ENCODE assay signal across 11 cellular contexts in the genomic region with DNA sequence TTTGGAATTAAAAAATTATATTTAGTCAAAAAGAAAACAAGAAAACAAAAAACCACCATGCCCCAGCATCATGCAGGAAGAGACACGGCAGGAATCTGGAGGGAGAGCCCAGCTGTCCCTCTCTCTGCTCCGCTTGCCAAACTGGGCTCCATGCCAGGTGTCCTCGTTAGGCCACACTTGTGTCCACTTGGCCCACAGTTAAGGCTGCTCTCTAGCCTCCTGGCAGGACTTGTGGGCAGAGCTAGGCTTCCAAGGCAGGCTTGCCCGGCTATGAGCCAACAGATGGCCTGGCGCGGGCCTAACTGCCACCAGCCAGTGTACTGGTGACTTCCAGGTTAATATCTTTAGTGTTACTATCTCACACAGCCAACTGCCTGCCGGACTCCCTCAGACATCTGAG. TPM values are rescaled to one million over a fixed set of nuclear protein-coding genes. Genes with fewer than 3 reads are reported as not detected.
DNase-seq lines count a peak whose midpoint lies in the region; ATAC-seq and TF ChIP-seq lines count a peak whose summit lies in the region.
"Had no signal": no experiment of that assay in that cellular context is flagged by ENCODE, and none has a peak within 500 bp of the region (broad histone marks: within the 10 kb centered on the region; RNA-seq: fewer than 3 reads in every experiment).

No MANE protein-coding gene starts in this region.

- no peak for TF ChIP-seq POLR2A in GM18505 (IDR thresholded peaks at IDR 0.05; ENCODE audit: borderline replicate concordance, extremely low read depth, insufficient read depth, insufficient read length)

- DNase-seq in NCI-H2196 (lab: John Stamatoyannopoulos, UW; ENCODE audit: unreplicated experiment) = peak; percentile 80
- DNase-seq in dermis blood vessel endothelial cell = peak; percentile 29
- peak; percentile 82 for DNase-seq in middle frontal gyrus (ENCODE audit: extremely low spot score, low spot score)
- DNase-seq in activated CD4-positive, alpha-beta T cell treated with anti-CD3 and anti-CD28 coated beads for 4 hours = no peak
- DNase-seq: AML-193; central memory CD4-positive, alpha-beta T cell; MM.1S had no signal

- no peak overlapping the region; a peak in 1 of 20 replicates for H3K4me3 ChIP-seq in BLaER1 treated with 17β-estradiol and CSF1 and Interleukin-3, amounts not matched to agents 10 nM and 100 nM

- no peak overlapping the region for H3K27ac ChIP-seq in BLaER1 treated with 17β-estradiol and CSF1 and Interleukin-3, amounts not matched to agents 10 nM and 100 nM

- H3K9me3 ChIP-seq in BLaER1 treated with 17β-estradiol and CSF1 and Interleukin-3, amounts not matched to agents 10 nM and 100 nM (replicated peaks in 1 of 11) = no peaks in the 10 kb centered on the region

- peaks cover 44 to 100% (median 90%) of the 10 kb centered on the region in 10 experiments for H3K4me1 ChIP-seq in BLaER1 treated with 17β-estradiol and CSF1 and Interleukin-3, amounts not matched to agents 10 nM and 100 nM

- peaks cover 11 to 92% (median 55%) of the 10 kb centered on the region in 11 experiments for H3K36me3 ChIP-seq in BLaER1 treated with 17β-estradiol and CSF1 and Interleukin-3, amounts not matched to agents 10 nM and 100 nM

- H3K9ac ChIP-seq in BLaER1 treated with 17β-estradiol and CSF1 and Interleukin-3, amounts not matched to agents 10 nM and 100 nM = peak overlapping the region in 3 of 11 experiments; percentile 2 to 52 (median 23); a peak in 2 of 22 replicates

- H4K20me1 ChIP-seq in BLaER1 treated with 17β-estradiol and CSF1 and Interleukin-3, amounts not matched to agents 10 nM and 100 nM = peaks cover 97 to 100% (median 100%) of the 10 kb centered on the region in 11 experiments

- no peak for ATAC-seq in GM21717 (IDR thresholded peaks at IDR 0.05; ENCODE audit: unreplicated experiment)
- ATAC-seq in GM19455 (IDR thresholded peaks at IDR 0.05; ENCODE audit: unreplicated experiment) = no peak
- ATAC-seq in GM18505 (IDR thresholded peaks at IDR 0.05; ENCODE audit: unreplicated experiment) = no peak

- H3K27me3 ChIP-seq in BLaER1 treated with 17β-estradiol and CSF1 and Interleukin-3, amounts not matched to agents 10 nM and 100 nM = no peaks in the 10 kb centered on the region

- peak overlapping the region in 6 of 11 experiments; percentile 63 to 95 (median 84); a peak in 12 of 22 replicates for H3K4me2 ChIP-seq in BLaER1 treated with 17β-estradiol and CSF1 and Interleukin-3, amounts not matched to agents 10 nM and 100 nM

RNA-seq across cellular contexts. Expression of a gene that starts 10.6 kb away (rescaled TPM):
- total RNA-seq in dermis blood vessel endothelial cell = 134 and 155 TPM in 2 replicates

RNA-seq across cellular contexts. Expression of a gene that starts 13.0 kb away (rescaled TPM):
- not detected in 2 replicates for total RNA-seq in dermis blood vessel endothelial cell

RNA-seq across cellular contexts. Expression of a gene that starts 39.4 kb away (rescaled TPM):
- total RNA-seq in dermis blood vessel endothelial cell = 0.23 TPM in 1 of 2 replicates, not detected in the other

RNA-seq across cellular contexts. Expression of a gene that starts 54.0 kb away (rescaled TPM):
- total RNA-seq in dermis blood vessel endothelial cell = 3.7 and 6.3 TPM in 2 replicates

RNA-seq across cellular contexts. Expression of a gene that starts 58.3 kb away (rescaled TPM):
- 74.9 and 149 TPM in 2 replicates for total RNA-seq in dermis blood vessel endothelial cell

Comparison
In these comparisons a context has a peak if more than half of its experiments do, and no peak if none do; other contexts are left out.
1. DNase-seq: peak in NCI-H2196 (single experiment), dermis blood vessel endothelial cell (single experiment) and middle frontal gyrus (single experiment); none in activated CD4-positive, alpha-beta T cell treated with anti-CD3 and anti-CD28 coated beads for 4 hours (0 of 2).